8 cellular contexts compared by ENCODE assay signal in the genomic region with DNA sequence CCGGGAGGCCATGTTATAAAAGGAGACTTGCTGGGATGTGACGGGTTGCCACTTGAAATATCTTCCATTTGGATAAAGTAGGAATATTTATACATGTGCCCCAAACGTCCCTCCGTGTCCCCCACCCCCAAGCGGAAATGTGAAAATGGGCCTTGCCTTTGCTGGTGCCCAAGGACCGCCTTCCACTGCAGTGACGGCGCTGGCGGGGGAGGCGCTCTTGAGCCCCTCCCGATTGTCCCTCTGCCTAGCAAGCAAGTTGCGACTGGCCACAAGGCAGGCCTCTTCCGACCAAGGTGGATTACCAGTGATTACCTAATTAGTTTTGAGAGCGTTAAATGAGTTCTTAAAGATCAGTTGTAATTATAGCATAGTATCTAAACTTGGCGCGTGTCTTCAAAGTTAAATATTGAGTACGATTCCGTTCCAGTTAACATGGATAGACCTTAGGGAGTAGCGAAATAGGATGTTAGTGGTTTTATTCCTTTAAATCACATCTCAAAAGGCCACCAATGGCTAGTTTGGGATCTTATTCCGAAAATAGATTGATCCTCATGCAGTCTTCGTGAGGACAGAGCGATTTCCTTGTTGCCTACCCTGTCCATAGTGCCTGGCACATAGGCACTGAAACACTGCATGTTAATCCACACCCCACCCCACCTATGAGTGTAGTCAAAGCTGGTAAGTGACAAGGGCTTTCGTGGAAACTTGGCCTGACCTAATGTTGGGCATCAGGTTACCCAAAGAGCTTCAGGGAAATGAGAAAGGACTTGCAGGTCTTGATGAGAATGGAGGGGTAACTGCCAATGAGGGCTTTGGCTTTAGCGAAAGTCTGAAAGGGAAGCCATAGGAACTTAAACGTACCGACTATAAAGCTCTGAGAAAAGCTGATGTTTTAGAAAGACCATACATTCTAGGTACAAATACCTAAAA. TPM values are rescaled to one million over a fixed set of nuclear protein-coding genes. Genes with fewer than 3 reads are reported as not detected.
DNase-seq lines count a peak whose midpoint lies in the region; ATAC-seq and TF ChIP-seq lines count a peak whose summit lies in the region.

No MANE protein-coding gene starts in this region.

- peak overlapping the region; percentile 94 to 98 (median 97) for H3K27ac Mint-ChIP-seq in CD4-positive, alpha-beta memory T cell
- H3K27ac Mint-ChIP-seq in effector memory CD8-positive, alpha-beta T cell, result peak overlapping the region; percentile 96 to 98
- H3K27ac Mint-ChIP-seq in memory B cell, result peak overlapping the region; percentile 97

- H3K9me3 Mint-ChIP-seq in CD4-positive, alpha-beta memory T cell, result peaks cover 0 to 4% (median 0%) of the 10 kb centered on the region in 8 donors
- H3K9me3 Mint-ChIP-seq in effector memory CD8-positive, alpha-beta T cell, result no peaks in the 10 kb centered on the region
- H3K9me3 Mint-ChIP-seq in memory B cell, result no peaks in the 10 kb centered on the region

- H3K4me3 ChIP-seq in CD4-positive, alpha-beta memory T cell (ENCODE audit: low read length in 2 of 2), result peak overlapping the region; percentile 73 to 83

- H3K27me3 ChIP-seq in CD4-positive, alpha-beta memory T cell (ENCODE audit: insufficient read depth, low read length), result no peaks in the 10 kb centered on the region

- peaks cover 28 to 54% of the 10 kb centered on the region in 2 donors for H3K36me3 Mint-ChIP-seq in CD4-positive, alpha-beta memory T cell
- peaks cover 67% of the 10 kb centered on the region for H3K36me3 Mint-ChIP-seq in effector memory CD8-positive, alpha-beta T cell (ENCODE audit: insufficient read depth)
- H3K36me3 Mint-ChIP-seq in memory B cell, result peaks cover 20% of the 10 kb centered on the region

- H3K36me3 ChIP-seq in CD4-positive, alpha-beta memory T cell (ENCODE audit: insufficient read depth, low read length), result peaks cover 37% of the 10 kb centered on the region

- CTCF ChIA-PET in CD4-positive, alpha-beta memory T cell (lab: Charles Lee; ENCODE audit: partially characterized antibody), result interaction anchor here (0.6 to 2.7 kb wide), 18 partner anchors 10 to 308 kb away, joined by 3 to 18 read pairs (median 4); a partner anchor contains a TSS

- H3K4me1 ChIP-seq in CD4-positive, alpha-beta memory T cell (ENCODE audit: insufficient read depth, low read length), result peaks cover 34% of the 10 kb centered on the region

- H3K9me3 ChIP-seq in CD4-positive, alpha-beta memory T cell (ENCODE audit: control insufficient read depth in 1 of 2, low read length in 2 of 2), result no peaks in the 10 kb centered on the region

- peak; percentile 60 for ATAC-seq in effector memory CD8-positive, alpha-beta T cell (replicated peaks)
- peak; percentile 51 for ATAC-seq in memory B cell (ENCODE audit: low read depth)

- peaks cover 18 to 57% (median 30%) of the 10 kb centered on the region in 4 donors for H3K4me1 Mint-ChIP-seq in CD4-positive, alpha-beta memory T cell
- H3K4me1 Mint-ChIP-seq in effector memory CD8-positive, alpha-beta T cell (ENCODE audit: low read depth in 2 of 2), result peaks cover 11 to 38% of the 10 kb centered on the region in 2 donors
- peaks cover 16% of the 10 kb centered on the region for H3K4me1 Mint-ChIP-seq in memory B cell

- intact Hi-C loops in CD4-positive, alpha-beta memory T cell (cut with micrococcal nuclease), result loop anchor here (1.0 to 10.0 kb wide), 4 partner anchors 93 to 223 kb away; no protein-coding TSS in a partner anchor

- H3K27me3 Mint-ChIP-seq in CD4-positive, alpha-beta memory T cell, result no peaks in the 10 kb centered on the region
- H3K27me3 Mint-ChIP-seq in effector memory CD8-positive, alpha-beta T cell, result no peaks in the 10 kb centered on the region
- H3K27me3 Mint-ChIP-seq in memory B cell, result no peaks in the 10 kb centered on the region

- POLR2A ChIA-PET in CD4-positive, alpha-beta memory T cell (lab: Charles Lee; ENCODE audit: partially characterized antibody), result interaction anchor here (0.6 to 3.9 kb wide), 43 partner anchors 7 to 717 kb away, joined by 3 to 47 read pairs (median 3); a partner anchor contains a TSS

- peak overlapping the region; percentile 87 to 97 (median 94) for H3K4me3 Mint-ChIP-seq in CD4-positive, alpha-beta memory T cell
- peak overlapping the region; percentile 87 to 98 for H3K4me3 Mint-ChIP-seq in effector memory CD8-positive, alpha-beta T cell
- peak overlapping the region; percentile 95 for H3K4me3 Mint-ChIP-seq in memory B cell

- TF ChIP-seq CTCF in GM20000 (IDR thresholded peaks at IDR 0.05; ENCODE audit: extremely low read depth, missing control alignments), result peak; percentile 67

- peak; percentile 80 to 92 (median 84) for DNase-seq in CD4-positive, alpha-beta memory T cell
- DNase-seq in GM20000 (ENCODE audit: low spot score) (peak; percentile 85), HUDEP-2 (lab: John Stamatoyannopoulos, UW; ENCODE audit: unreplicated experiment in 76 of 76) (peak in 74 of 76 experiments; percentile 11 to 88 (median 76)), NOMO-1 treated with dmso at 0.1 percent for 144 hours (lab: John Stamatoyannopoulos, UW; ENCODE audit: unreplicated experiment) (peak; percentile 89), memory B cell (ENCODE audit: low spot score in 2 of 2) (peak; percentile 70 to 71)
- peak; percentile 57 for DNase-seq in activated CD8-positive, alpha-beta memory T cell treated with anti-CD3 and anti-CD28 coated beads, Interleukin-2, amount 50 U/mL, for 1 hour (ENCODE audit: extremely low read depth)
- DNase-seq in effector memory CD8-positive, alpha-beta T cell, result peak; percentile 77 to 78 (median 77)
- peak; percentile 69 to 77 (median 76) for DNase-seq in stimulated activated CD4-positive, alpha-beta T cell treated with anti-CD3 and anti-CD28 coated beads, TNF-alpha, amount 100 ng/mL, for 48 hours (ENCODE audit: low read depth in 3 of 3)

- H3K27ac ChIP-seq in CD4-positive, alpha-beta memory T cell (ENCODE audit: low read depth, low read length), result peak overlapping the region; percentile 96

RNA-seq across cellular contexts. Expression of a gene that starts 1.1 kb away (rescaled TPM):
- total RNA-seq in CD4-positive, alpha-beta memory T cell, result 100 to 1,000 TPM; 677 to 707 TPM
- polyA plus RNA-seq in CD4-positive, alpha-beta memory T cell, result 1,000 to 10,000 TPM; 2,815 to 3,590 TPM

RNA-seq across cellular contexts. Expression of a gene that starts 48.9 kb away (rescaled TPM):
- total RNA-seq in CD4-positive, alpha-beta memory T cell, result 100 to 1,000 TPM; 169 to 170 TPM
- 10 to 100 TPM in 1 of 2 donors, 1 to 10 TPM in 1; 1.1 to 12.1 TPM for polyA plus RNA-seq in CD4-positive, alpha-beta memory T cell

RNA-seq across cellular contexts. Expression of a gene that starts 50.3 kb away (rescaled TPM):
- total RNA-seq in CD4-positive, alpha-beta memory T cell, result 100 to 1,000 TPM; 168 to 169 TPM
- 100 to 1,000 TPM; 231 to 236 TPM for polyA plus RNA-seq in CD4-positive, alpha-beta memory T cell

Comparison
In these comparisons a context has a peak if more than half of its experiments do, and no peak if none do; other contexts are left out.
1. Peak in every context shown above with its lines: DNase-seq, ATAC-seq, H3K4me3 ChIP-seq and H3K27ac ChIP-seq.